Comparison of ENCODE assay signal across 1 cellular context in the genomic region with DNA sequence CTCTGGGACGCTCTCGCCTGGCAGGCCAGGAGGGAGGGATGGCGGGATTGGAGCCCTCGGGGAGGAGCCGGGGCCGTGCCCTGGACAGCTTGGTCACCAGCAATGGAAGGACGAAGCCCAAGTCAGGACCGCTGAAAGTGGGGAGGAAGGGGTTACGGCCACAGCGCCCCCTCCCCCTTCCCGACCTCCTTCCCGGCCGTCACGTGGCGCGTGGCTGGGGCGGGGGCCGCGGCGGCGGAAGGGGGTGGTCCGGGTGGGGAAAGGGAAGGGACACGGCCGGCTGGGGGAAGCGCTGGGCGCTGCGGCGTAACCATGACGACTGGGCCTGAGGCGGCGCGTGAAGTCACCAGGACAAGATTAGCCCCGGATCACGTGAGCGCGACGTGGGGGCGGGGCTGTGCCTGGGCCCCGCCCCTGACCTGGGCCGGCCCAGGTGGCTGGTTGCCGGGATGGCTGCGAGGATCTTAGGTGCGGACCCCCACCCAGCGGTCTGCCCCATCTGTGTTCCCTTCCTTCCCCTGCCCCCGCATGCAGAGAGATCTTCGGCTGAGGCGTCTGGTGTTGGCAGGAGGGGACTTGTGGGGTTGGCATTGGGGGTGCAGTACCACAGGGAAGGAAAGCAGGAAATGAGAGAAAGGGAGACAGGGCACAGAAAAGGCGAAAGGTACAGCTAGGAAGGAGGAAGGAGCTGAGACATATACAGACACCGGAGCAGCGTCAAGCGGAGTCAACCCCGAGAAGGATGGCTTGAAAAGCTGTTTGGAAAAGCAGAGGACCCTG.
TF ChIP-seq lines count a peak whose summit lies in the region.

No MANE protein-coding gene starts in this region.

TF ChIP-seq in IMR-90, 13 proteins besides CTCF, POLR2A, EP300 and RAD21:
- TF ChIP-seq BHLHE40 (IDR thresholded peaks at IDR 0.05; ENCODE audit: low read depth, low read length) (peak; percentile 91), MXI1 (IDR thresholded peaks at IDR 0.05; ENCODE audit: borderline replicate concordance, low read depth, low read length) (no peak)
- TF ChIP-seq, protein P1, sequence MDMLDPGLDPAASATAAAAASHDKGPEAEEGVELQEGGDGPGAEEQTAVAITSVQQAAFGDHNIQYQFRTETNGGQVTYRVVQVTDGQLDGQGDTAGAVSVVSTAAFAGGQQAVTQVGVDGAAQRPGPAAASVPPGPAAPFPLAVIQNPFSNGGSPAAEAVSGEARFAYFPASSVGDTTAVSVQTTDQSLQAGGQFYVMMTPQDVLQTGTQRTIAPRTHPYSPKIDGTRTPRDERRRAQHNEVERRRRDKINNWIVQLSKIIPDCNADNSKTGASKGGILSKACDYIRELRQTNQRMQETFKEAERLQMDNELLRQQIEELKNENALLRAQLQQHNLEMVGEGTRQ (IDR thresholded peaks at IDR 0.05; ENCODE audit: low read depth, low read length) = peak; percentile 96
